In the genomic region with DNA sequence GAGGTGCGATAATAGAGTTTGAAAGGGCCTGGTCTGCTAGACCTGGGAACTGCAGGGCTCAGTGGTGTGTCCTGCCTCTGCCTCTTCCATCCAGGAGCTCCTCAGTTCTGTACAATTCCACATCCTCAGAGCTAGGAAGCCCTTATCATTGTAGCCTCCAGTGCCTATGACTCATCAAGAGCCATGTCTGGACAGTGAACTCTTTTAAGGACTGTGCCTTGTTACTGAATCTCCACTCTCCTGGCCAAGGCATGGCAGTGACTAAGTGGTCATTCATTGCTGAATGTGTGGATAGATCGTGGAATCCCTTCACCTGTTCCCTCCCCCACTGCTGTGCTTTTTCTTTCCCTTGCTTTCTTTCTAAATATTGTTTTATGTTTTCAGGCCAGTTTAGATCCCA, we compare ENCODE assay signal across 12 cellular contexts. TPM values are rescaled to one million over a fixed set of nuclear protein-coding genes. Genes with fewer than 3 reads are reported as not detected.
DNase-seq lines count a peak whose midpoint lies in the region; ATAC-seq and TF ChIP-seq lines count a peak whose summit lies in the region.
"Had no signal": no experiment of that assay in that cellular context is flagged by ENCODE, and none has a peak within 500 bp of the region (broad histone marks: within the 10 kb centered on the region; RNA-seq: fewer than 3 reads in every experiment).

No MANE protein-coding gene starts in this region.

- peak; percentile 78 for DNase-seq in LHCN-M2 (ENCODE audit: low read depth)
- peak; percentile 80 for DNase-seq in choroid plexus epithelial cell (ENCODE audit: low read depth)
- peak; percentile 60 for DNase-seq in kidney glomerular epithelial cell (lab: John Stamatoyannopoulos, UW)
- no peak for DNase-seq in immature natural killer cell
- DNase-seq in activated CD4-positive, alpha-beta T cell treated with anti-CD3 and anti-CD28 coated beads for 1 hour, result no peak
- no peak for DNase-seq in activated CD8-positive, alpha-beta memory T cell treated with anti-CD3 and anti-CD28 coated beads, Interleukin-2, amount 50 U/mL, for 4 hours
- DNase-seq: activated CD8-positive, alpha-beta T cell treated with anti-CD3 and anti-CD28 coated beads, Interleukin-2, amount 10 ng/mL, durations not matched to agents 7 days and 5 days; central memory CD4-positive, alpha-beta T cell; NCI-H1930 had no signal

- H2AFZ ChIP-seq in ACC112 (ENCODE audit: low read length, unreplicated experiment), result no peak overlapping the region

- no peaks in the 10 kb centered on the region for H3K27me3 ChIP-seq in ACC112 (ENCODE audit: insufficient read depth, low read length)

- no peaks in the 10 kb centered on the region for H3K79me2 ChIP-seq in ACC112 (ENCODE audit: control insufficient read depth, insufficient read depth, low read length, unreplicated experiment)

- no peaks in the 10 kb centered on the region for H3K9me3 Mint-ChIP-seq in immature natural killer cell

- H3K36me3 ChIP-seq in ACC112 (ENCODE audit: insufficient read depth, low read length), result 0 out of 2 replicates have a peak, but pooled peaks cover 4% of the 10 kb centered on the region

- no peaks in the 10 kb centered on the region for H3K4me1 Mint-ChIP-seq in immature natural killer cell

- H3K4me3 ChIP-seq in ACC112 (ENCODE audit: low read depth, low read length), result no peak overlapping the region
- H3K4me3 ChIP-seq in choroid plexus epithelial cell (ENCODE audit: low read depth, low read length), result no peak overlapping the region
- H3K4me3 ChIP-seq: GM12878 had no signal

- H3K4me3 Mint-ChIP-seq in immature natural killer cell, result no peak overlapping the region
- H3K4me3 Mint-ChIP-seq: activated CD8-positive, alpha-beta T cell treated with anti-CD3 and anti-CD28 coated beads, Interleukin-2, amount 10 ng/mL, durations not matched to agents 7 days and 5 days had no signal

- peaks cover 2 to 6% (median 5%) of the 10 kb centered on the region in 3 donors for H3K27me3 Mint-ChIP-seq in immature natural killer cell (ENCODE audit: low read depth in 3 of 3)

- ATAC-seq in GM21423 (IDR thresholded peaks at IDR 0.05; ENCODE audit: unreplicated experiment), result no peak
- ATAC-seq: activated CD8-positive, alpha-beta T cell treated with anti-CD3 and anti-CD28 coated beads, Interleukin-2, amount 10 ng/mL, durations not matched to agents 7 days and 5 days had no signal

- H3K27ac ChIP-seq in ACC112 (ENCODE audit: low read depth, low read length), result peak overlapping the region; percentile 53; the same call in 1 of the 2 replicates

- H3K27ac Mint-ChIP-seq in immature natural killer cell, result no peak overlapping the region
- H3K27ac Mint-ChIP-seq: activated CD8-positive, alpha-beta T cell treated with anti-CD3 and anti-CD28 coated beads, Interleukin-2, amount 10 ng/mL, durations not matched to agents 7 days and 5 days had no signal

- peaks cover 0 to 4% (median 0%) of the 10 kb centered on the region in 3 donors for H3K36me3 Mint-ChIP-seq in immature natural killer cell

- H3K4me1 ChIP-seq in ACC112 (ENCODE audit: control insufficient read depth, insufficient read depth, low read length, unreplicated experiment), result peaks cover 29% of the 10 kb centered on the region

- TF ChIP-seq CTCF in choroid plexus epithelial cell (conservative IDR thresholded peaks at IDR 0.05; ENCODE audit: low read depth, low read length), result no peak

RNA-seq across cellular contexts. Expression of gene TIMP4, which starts 2.9 kb away (rescaled TPM):
- total RNA-seq in LHCN-M2 (2014; rRNA removed), result 0.46 and 0.51 TPM in 2 replicates
- polyA plus RNA-seq in LHCN-M2 (2012), result 0.34 TPM
- not detected for polyA plus RNA-seq in immature natural killer cell
- total RNA-seq: activated CD8-positive, alpha-beta T cell treated with anti-CD3 and anti-CD28 coated beads, Interleukin-2, amount 10 ng/mL, durations not matched to agents 7 days and 5 days; GM12878 had no signal

Comparison
In these comparisons a context has a peak if more than half of its experiments do, and no peak if none do; other contexts are left out.
1. DNase-seq: peak in LHCN-M2 (single experiment), choroid plexus epithelial cell (single experiment) and kidney glomerular epithelial cell (single experiment); none in immature natural killer cell (0 of 3), activated CD4-positive, alpha-beta T cell treated with anti-CD3 and anti-CD28 coated beads for 1 hour (single experiment) and activated CD8-positive, alpha-beta memory T cell treated with anti-CD3 and anti-CD28 coated beads, Interleukin-2, amount 50 U/mL, for 4 hours (single experiment).